In genomic region chr11:33930317-33931021, GRCh38 we compare ENCODE assay signal across 1 cellular context.
TF ChIP-seq lines count a peak whose summit lies in the region.

No MANE protein-coding gene starts in this region.

TF ChIP-seq in K562, 482 proteins besides CTCF, POLR2A, EP300 and RAD21 (continued from another document):
- TF ChIP-seq NEUROD1 (IDR thresholded peaks at IDR 0.05; ENCODE audit: borderline replicate concordance, low read depth, low read length, partially characterized antibody) (no peak), GABPA (tag; conservative IDR thresholded peaks at IDR 0.05; ENCODE audit: low read depth) (peak; percentile 55), COPS2 (conservative IDR thresholded peaks at IDR 0.05) (no peak), AFF4 (CRISPR knock-in tag; IDR thresholded peaks at IDR 0.05) (no peak), FOXO4 (CRISPR knock-in tag; IDR thresholded peaks at IDR 0.05) (no peak), STAT6 (CRISPR knock-in tag; IDR thresholded peaks at IDR 0.05) (no peak), TRIM24 (IDR thresholded peaks at IDR 0.05) (no peak), CEBPB (tag; IDR thresholded peaks at IDR 0.05) (peak; percentile 83), HOXB6 (CRISPR knock-in tag; IDR thresholded peaks at IDR 0.05; ENCODE audit: borderline replicate concordance) (no peak), ZNF121 (CRISPR knock-in tag; conservative IDR thresholded peaks at IDR 0.05) (no peak), RBM39 (optimal IDR thresholded peaks at IDR 0.05; ENCODE audit: low read depth, low read length) (no peak), ZKSCAN8 (CRISPR knock-in tag; IDR thresholded peaks at IDR 0.05) (0 out of 2 replicates have a peak, but pooled peaks have one; percentile 37), FIP1L1 (IDR thresholded peaks at IDR 0.05; ENCODE audit: low read depth, low read length, poor library complexity, severe bottlenecking) (no peak), MEIS2 (IDR thresholded peaks at IDR 0.05; ENCODE audit: partially characterized antibody) (peak; percentile 18), ZNF695 (CRISPR knock-in tag; IDR thresholded peaks at IDR 0.05) (no peak), CHAMP1 (IDR thresholded peaks at IDR 0.05) (no peak), JUN (IDR thresholded peaks at IDR 0.05; ENCODE audit: borderline replicate concordance, low read depth, low read length) (no peak), JUN (CRISPR knock-in tag; IDR thresholded peaks at IDR 0.05; ENCODE audit: borderline replicate concordance) (no peak), RBM25 (IDR thresholded peaks at IDR 0.05; ENCODE audit: low read depth, low read length, severe bottlenecking) (no peak), HDGF (IDR thresholded peaks at IDR 0.05) (no peak), TCFL5 (CRISPR knock-in tag; conservative IDR thresholded peaks at IDR 0.05) (0 out of 2 replicates have a peak, but pooled peaks have one; percentile 17), ZNF174 (CRISPR knock-in tag; IDR thresholded peaks at IDR 0.05) (no peak), NR2C2 (CRISPR knock-in tag; IDR thresholded peaks at IDR 0.05) (no peak), NR2C2 (tag; IDR thresholded peaks at IDR 0.05) (no peak), NR2F6 (CRISPR knock-in tag; IDR thresholded peaks at IDR 0.05) (no peak), EWSR1 (IDR thresholded peaks at IDR 0.05; ENCODE audit: borderline replicate concordance, low read depth, partially characterized antibody) (no peak), RFX5 (IDR thresholded peaks at IDR 0.05; ENCODE audit: low read depth, low read length) (no peak), CXXC5 (CRISPR knock-in tag; IDR thresholded peaks at IDR 0.05) (0 out of 2 replicates have a peak, but pooled peaks have one; percentile 5), ARID2 (IDR thresholded peaks at IDR 0.05) (no peak), CAMTA2 (CRISPR knock-in tag; conservative IDR thresholded peaks at IDR 0.05) (no peak), PBX2 (CRISPR knock-in tag; IDR thresholded peaks at IDR 0.05; ENCODE audit: low read depth) (no peak), PBX2 (tag; conservative IDR thresholded peaks at IDR 0.05; ENCODE audit: low read depth) (peak; percentile 62; the same call in 1 of the 2 replicates), WHSC1 (IDR thresholded peaks at IDR 0.05; ENCODE audit: low read length) (no peak), CBX8 (IDR thresholded peaks at IDR 0.05; ENCODE audit: borderline replicate concordance, extremely low read depth, low read depth, low read length, poor library complexity, severe bottlenecking) (no peak), CEBPG (CRISPR knock-in tag; IDR thresholded peaks at IDR 0.05) (no peak), CEBPG (tag; conservative IDR thresholded peaks at IDR 0.05 in 1 of 2, IDR thresholded peaks at IDR 0.05 in 1 of 2) (peak; percentile 22 to 62; a peak in 2 of 4 replicates), E2F5 (CRISPR knock-in tag; IDR thresholded peaks at IDR 0.05) (no peak), POLR3G (IDR thresholded peaks at IDR 0.05; ENCODE audit: extremely low read depth, insufficient read length, insufficient replicate concordance) (no peak), ZNF217 (CRISPR knock-in tag; IDR thresholded peaks at IDR 0.05) (no peak), YY1 (IDR thresholded peaks at IDR 0.05; ENCODE audit: borderline replicate concordance in 1 of 3, control insufficient read depth in 1 of 3, extremely low read depth in 1 of 3, insufficient read depth in 3 of 3, insufficient read length in 1 of 3, insufficient replicate concordance in 2 of 3, low read depth in 1 of 3, low read length in 2 of 3) (no peak)
- TF ChIP-seq, protein P1, sequence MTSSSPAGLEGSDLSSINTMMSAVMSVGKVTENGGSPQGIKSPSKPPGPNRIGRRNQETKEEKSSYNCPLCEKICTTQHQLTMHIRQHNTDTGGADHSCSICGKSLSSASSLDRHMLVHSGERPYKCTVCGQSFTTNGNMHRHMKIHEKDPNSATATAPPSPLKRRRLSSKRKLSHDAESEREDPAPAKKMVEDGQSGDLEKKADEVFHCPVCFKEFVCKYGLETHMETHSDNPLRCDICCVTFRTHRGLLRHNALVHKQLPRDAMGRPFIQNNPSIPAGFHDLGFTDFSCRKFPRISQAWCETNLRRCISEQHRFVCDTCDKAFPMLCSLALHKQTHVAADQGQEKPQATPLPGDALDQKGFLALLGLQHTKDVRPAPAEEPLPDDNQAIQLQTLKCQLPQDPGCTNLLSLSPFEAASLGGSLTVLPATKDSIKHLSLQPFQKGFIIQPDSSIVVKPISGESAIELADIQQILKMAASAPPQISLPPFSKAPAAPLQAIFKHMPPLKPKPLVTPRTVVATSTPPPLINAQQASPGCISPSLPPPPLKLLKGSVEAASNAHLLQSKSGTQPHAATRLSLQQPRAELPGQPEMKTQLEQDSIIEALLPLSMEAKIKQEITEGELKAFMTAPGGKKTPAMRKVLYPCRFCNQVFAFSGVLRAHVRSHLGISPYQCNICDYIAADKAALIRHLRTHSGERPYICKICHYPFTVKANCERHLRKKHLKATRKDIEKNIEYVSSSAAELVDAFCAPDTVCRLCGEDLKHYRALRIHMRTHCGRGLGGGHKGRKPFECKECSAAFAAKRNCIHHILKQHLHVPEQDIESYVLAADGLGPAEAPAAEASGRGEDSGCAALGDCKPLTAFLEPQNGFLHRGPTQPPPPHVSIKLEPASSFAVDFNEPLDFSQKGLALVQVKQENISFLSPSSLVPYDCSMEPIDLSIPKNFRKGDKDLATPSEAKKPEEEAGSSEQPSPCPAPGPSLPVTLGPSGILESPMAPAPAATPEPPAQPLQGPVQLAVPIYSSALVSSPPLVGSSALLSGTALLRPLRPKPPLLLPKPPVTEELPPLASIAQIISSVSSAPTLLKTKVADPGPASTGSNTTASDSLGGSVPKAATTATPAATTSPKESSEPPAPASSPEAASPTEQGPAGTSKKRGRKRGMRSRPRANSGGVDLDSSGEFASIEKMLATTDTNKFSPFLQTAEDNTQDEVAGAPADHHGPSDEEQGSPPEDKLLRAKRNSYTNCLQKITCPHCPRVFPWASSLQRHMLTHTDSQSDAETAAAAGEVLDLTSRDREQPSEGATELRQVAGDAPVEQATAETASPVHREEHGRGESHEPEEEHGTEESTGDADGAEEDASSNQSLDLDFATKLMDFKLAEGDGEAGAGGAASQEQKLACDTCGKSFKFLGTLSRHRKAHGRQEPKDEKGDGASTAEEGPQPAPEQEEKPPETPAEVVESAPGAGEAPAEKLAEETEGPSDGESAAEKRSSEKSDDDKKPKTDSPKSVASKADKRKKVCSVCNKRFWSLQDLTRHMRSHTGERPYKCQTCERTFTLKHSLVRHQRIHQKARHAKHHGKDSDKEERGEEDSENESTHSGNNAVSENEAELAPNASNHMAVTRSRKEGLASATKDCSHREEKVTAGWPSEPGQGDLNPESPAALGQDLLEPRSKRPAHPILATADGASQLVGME (CRISPR knock-in tag; IDR thresholded peaks at IDR 0.05), result no peak
